ENCODE assay signal across 8 cellular contexts in genomic region chr17:4074831-4075495, GRCh38.
DNase-seq lines count a peak whose midpoint lies in the region; ATAC-seq and TF ChIP-seq lines count a peak whose summit lies in the region.

No MANE protein-coding gene starts in this region.

- no peaks in the 10 kb centered on the region for H3K79me2 ChIP-seq in mammary epithelial cell (ENCODE audit: insufficient read depth, low read length)

- no peak overlapping the region for H3K9ac ChIP-seq in mammary epithelial cell (ENCODE audit: insufficient read depth, low read length)

- no peaks in the 10 kb centered on the region for H3K9me3 ChIP-seq in CD4-positive, alpha-beta T cell (ENCODE audit: control insufficient read depth, low read length)
- H3K9me3 ChIP-seq in mammary epithelial cell (replicated peaks; ENCODE audit: insufficient read depth, low read length) (no peaks in the 10 kb centered on the region), upper lobe of left lung (no peaks in the 10 kb centered on the region)

- DNase-seq in CD4-positive, alpha-beta T cell, result no peak
- peak; percentile 70 for DNase-seq in NCI-H510A treated with DMSO at 0.1 percent for 48 hours (lab: John Stamatoyannopoulos, UW)
- peak; percentile 25 for DNase-seq in mammary epithelial cell
- DNase-seq in upper lobe of left lung, result no peak
- no peak for DNase-seq in T-helper 2 cell treated with Interferon-gamma antibody and Interleukin-4, amounts not matched to agents 5 μg/mL and 100 μg/mL, for 36 hours (ENCODE audit: low spot score)

- intact Hi-C loops in CD4-positive, alpha-beta T cell (cut with DNase I, micrococcal nuclease), result loop anchor here (1.0 to 10.0 kb wide), 4 partner anchors 53 to 230 kb away; partner anchors contain the start of gene NCBP3 (in 1 of the 2)
- intact Hi-C loops in mammary epithelial cell (cut with micrococcal nuclease), result loop anchor here (1.0 to 10.0 kb wide), 4 partner anchors 140 to 340 kb away; no protein-coding TSS in a partner anchor

- H3K36me3 ChIP-seq in mammary epithelial cell (ENCODE audit: insufficient read depth, low read length), result peaks cover 29% of the 10 kb centered on the region
- H3K36me3 ChIP-seq in upper lobe of left lung, result peaks cover 51 to 98% (median 87%) of the 10 kb centered on the region in 4 donors

- dilution Hi-C loops in mammary epithelial cell (cut with HindIII; ENCODE audit: low sequenced_read_pairs), result loop anchor here (5.0 to 10.0 kb wide), 4 partner anchors 38 to 220 kb away; no protein-coding TSS in a partner anchor

- no peaks in the 10 kb centered on the region for H3K9me3 Mint-ChIP-seq in CD4-positive, alpha-beta T cell
- no peaks in the 10 kb centered on the region for H3K9me3 Mint-ChIP-seq in T-helper 2 cell treated with Interferon-gamma antibody and Interleukin-4, amounts not matched to agents 5 μg/mL and 100 μg/mL, for 36 hours

- H3K4me1 Mint-ChIP-seq in CD4-positive, alpha-beta T cell (ENCODE audit: low read depth), result no peaks in the 10 kb centered on the region
- peaks cover 7% of the 10 kb centered on the region for H3K4me1 Mint-ChIP-seq in T-helper 2 cell treated with Interferon-gamma antibody and Interleukin-4, amounts not matched to agents 5 μg/mL and 100 μg/mL, for 36 hours (ENCODE audit: low read depth)

- in situ Hi-C loops in mammary epithelial cell (cut with MboI; ENCODE audit: low sequenced_read_pairs in 2 of 2), result no loop called here

- H3K4me1 ChIP-seq in mammary epithelial cell (ENCODE audit: insufficient read depth, low read length) (no peaks in the 10 kb centered on the region), upper lobe of left lung (peaks cover 0 to 3% (median 0%) of the 10 kb centered on the region in 4 donors)

- no peak overlapping the region for H3K4me3 Mint-ChIP-seq in CD4-positive, alpha-beta T cell
- H3K4me3 Mint-ChIP-seq in T-helper 2 cell treated with Interferon-gamma antibody and Interleukin-4, amounts not matched to agents 5 μg/mL and 100 μg/mL, for 36 hours, result no peak overlapping the region

- no peak overlapping the region for H3K27ac Mint-ChIP-seq in CD4-positive, alpha-beta T cell
- no peak overlapping the region for H3K27ac Mint-ChIP-seq in T-helper 2 cell treated with Interferon-gamma antibody and Interleukin-4, amounts not matched to agents 5 μg/mL and 100 μg/mL, for 36 hours

- TF ChIP-seq POLR2A in upper lobe of left lung (IDR thresholded peaks at IDR 0.05), result no peak

- H3K27ac ChIP-seq in CD4-positive, alpha-beta T cell (ENCODE audit: low read depth, low read length), result no peak overlapping the region
- no peak overlapping the region for H3K27ac ChIP-seq in mammary epithelial cell (ENCODE audit: insufficient read depth, low read depth, low read length)
- peak overlapping the region; percentile 49 for H3K27ac ChIP-seq in layer of hippocampus (ENCODE audit: low read depth, low read length)
- H3K27ac ChIP-seq in upper lobe of left lung, result peak overlapping the region in 1 of 4 donors; percentile 44

- TF ChIP-seq EP300 in upper lobe of left lung (IDR thresholded peaks at IDR 0.05), result no peak

- CTCF ChIA-PET in CD4-positive, alpha-beta T cell (lab: Charles Lee), result interaction anchor here (0.6 to 1.3 kb wide), 4 partner anchors 16 to 231 kb away, joined by 3 to 4 read pairs (median 3); no protein-coding TSS in a partner anchor
- CTCF ChIA-PET in mammary epithelial cell (lab: Charles Lee; ENCODE audit: low non-redundant PET), result interaction anchor here (0.6 to 0.7 kb wide), 2 partner anchors 13 to 22 kb away, joined by 4 to 5 read pairs; no protein-coding TSS in a partner anchor

- no peak overlapping the region for H3K4me2 ChIP-seq in mammary epithelial cell (ENCODE audit: insufficient read depth, low read depth, low read length)

- peak; percentile 85 for ATAC-seq in CD4-positive, alpha-beta T cell (ENCODE audit: poor library complexity)
- ATAC-seq in GM18499 (IDR thresholded peaks at IDR 0.05; ENCODE audit: insufficient read depth, unreplicated experiment) (peak; percentile 14), HG03039 (IDR thresholded peaks at IDR 0.05; ENCODE audit: unreplicated experiment) (peak; percentile 28), upper lobe of left lung (ENCODE audit: low FRiP score in 2 of 2) (peak in 1 of 2 donors; percentile 28)

- POLR2A ChIA-PET in CD4-positive, alpha-beta T cell (lab: Charles Lee), result no interaction called here

- peak; percentile 67 for TF ChIP-seq CTCF in CD4-positive, alpha-beta T cell (IDR thresholded peaks at IDR 0.05)
- TF ChIP-seq CTCF in mammary epithelial cell (conservative IDR thresholded peaks at IDR 0.05 in 1 of 2, IDR thresholded peaks at IDR 0.05 in 1 of 2; ENCODE audit: extremely low read depth in 1 of 2, insufficient read depth in 1 of 2, low read depth in 1 of 2, low read length in 2 of 2) (peak; percentile 68), upper lobe of left lung (IDR thresholded peaks at IDR 0.05) (peak; percentile 17 to 57 (median 44))

- no TSS peak for BruUV-seq in mammary epithelial cell (replicated peaks; lab: Mats Ljungman, UMichigan)

- WGBS in mammary epithelial cell (ENCODE audit: low coverage, missing lambda C conversion rate), result 49% methylated on average over 10 of the region's 10 CpGs
- WGBS in upper lobe of left lung, 2 donors, result 78% methylated on average over 10 of the region's 10 CpGs

- no peaks in the 10 kb centered on the region for H3K27me3 ChIP-seq in CD4-positive, alpha-beta T cell (ENCODE audit: control insufficient read depth, insufficient read depth, low read length)
- no peaks in the 10 kb centered on the region for H3K27me3 ChIP-seq in mammary epithelial cell (ENCODE audit: insufficient read depth, low read length)
- H3K27me3 ChIP-seq in layer of hippocampus (ENCODE audit: control insufficient read depth, insufficient read depth, low read length), result no peaks in the 10 kb centered on the region
- no peaks in the 10 kb centered on the region for H3K27me3 ChIP-seq in upper lobe of left lung

- H3K36me3 Mint-ChIP-seq in CD4-positive, alpha-beta T cell (ENCODE audit: low read depth), result peaks cover 91% of the 10 kb centered on the region
- peaks cover 69% of the 10 kb centered on the region for H3K36me3 Mint-ChIP-seq in T-helper 2 cell treated with Interferon-gamma antibody and Interleukin-4, amounts not matched to agents 5 μg/mL and 100 μg/mL, for 36 hours (ENCODE audit: low read depth)

- no peak overlapping the region for H2AFZ ChIP-seq in mammary epithelial cell (ENCODE audit: low read depth, low read length)

- H3K27me3 Mint-ChIP-seq in CD4-positive, alpha-beta T cell, result no peaks in the 10 kb centered on the region
- no peaks in the 10 kb centered on the region for H3K27me3 Mint-ChIP-seq in T-helper 2 cell treated with Interferon-gamma antibody and Interleukin-4, amounts not matched to agents 5 μg/mL and 100 μg/mL, for 36 hours (ENCODE audit: low read depth)

- no peaks in the 10 kb centered on the region for H4K20me1 ChIP-seq in mammary epithelial cell (ENCODE audit: insufficient read depth, low read length)

- H3K4me3 ChIP-seq in mammary epithelial cell (replicated peaks in 1 of 3; ENCODE audit: insufficient read depth in 1 of 3, low read depth in 2 of 3, low read length in 3 of 3) (no peak overlapping the region), upper lobe of left lung (no peak overlapping the region)

Comparison
In these comparisons a context has a peak if more than half of its experiments do, and no peak if none do; other contexts are left out.
1. DNase-seq: peak in NCI-H510A treated with DMSO at 0.1 percent for 48 hours (single experiment) and mammary epithelial cell (single experiment); none in CD4-positive, alpha-beta T cell (0 of 10), upper lobe of left lung (0 of 2) and T-helper 2 cell treated with Interferon-gamma antibody and Interleukin-4, amounts not matched to agents 5 μg/mL and 100 μg/mL, for 36 hours (single experiment).
2. Peak in every context shown above with its lines, with median percentiles within 50 percentile points of each other: CTCF ChIP-seq.